8 cellular contexts compared by ENCODE assay signal in the genomic region with DNA sequence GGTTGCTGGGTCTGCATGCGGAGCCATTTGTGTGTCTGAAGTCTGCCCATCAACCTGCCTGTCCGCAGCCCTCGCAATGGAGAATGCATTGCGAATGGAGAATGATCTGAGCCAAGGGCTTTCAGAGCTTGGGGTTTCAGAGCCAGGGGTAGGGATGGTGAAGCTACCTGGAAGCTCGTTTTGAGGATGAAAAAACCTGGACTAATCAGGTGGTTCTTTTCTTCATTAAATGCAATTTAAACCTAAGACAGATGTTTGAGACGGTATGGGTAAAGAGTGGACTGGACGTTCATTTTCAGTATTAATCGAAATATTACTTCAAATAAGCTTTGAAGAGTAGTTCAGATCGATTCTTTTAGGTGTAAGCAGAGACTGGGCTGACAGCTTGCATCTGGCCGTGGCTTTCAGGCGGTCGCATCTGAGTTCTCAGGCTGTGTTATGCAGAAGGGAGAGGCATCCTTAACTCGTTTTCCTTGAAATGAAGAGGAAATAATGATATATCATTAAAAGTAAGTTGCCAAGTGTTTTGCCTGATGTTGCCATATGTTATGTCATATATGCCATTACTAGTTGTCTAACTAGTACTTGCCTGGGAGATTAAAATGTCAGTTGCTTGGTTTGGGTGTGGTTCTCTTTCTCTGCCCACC. TPM values are rescaled to one million over a fixed set of nuclear protein-coding genes. Genes with fewer than 3 reads are reported as not detected.
A peak's percentile ranks its signal among the peaks of the same experiment; 100 is the strongest.
DNase-seq lines count a peak whose midpoint lies in the region; ATAC-seq, FAIRE-seq and TF ChIP-seq lines count a peak whose summit lies in the region.

No MANE protein-coding gene starts in this region.

- no peak for TF ChIP-seq CTCF in type B pancreatic cell (conservative IDR thresholded peaks at IDR 0.05)

- ATAC-seq in memory B cell (ENCODE audit: low read depth) (no peak), GM18498 (IDR thresholded peaks at IDR 0.05; ENCODE audit: unreplicated experiment) (no peak), HG03460 (IDR thresholded peaks at IDR 0.05; ENCODE audit: unreplicated experiment) (no peak)

- peaks cover 35% of the 10 kb centered on the region for H3K27me3 Mint-ChIP-seq in activated naive CD4-positive, alpha-beta T cell treated with anti-CD3 and anti-CD28 coated beads, Interleukin-2, amount 10 ng/mL, durations not matched to agents 7 days and 5 days
- H3K27me3 Mint-ChIP-seq in activated naive CD8-positive, alpha-beta T cell: no peaks in the 10 kb centered on the region
- H3K27me3 Mint-ChIP-seq in memory B cell (peaks cover 26% of the 10 kb centered on the region), type B pancreatic cell (peaks cover 20% of the 10 kb centered on the region)

- no peaks in the 10 kb centered on the region for H3K9me3 Mint-ChIP-seq in activated naive CD4-positive, alpha-beta T cell treated with anti-CD3 and anti-CD28 coated beads, Interleukin-2, amount 10 ng/mL, durations not matched to agents 7 days and 5 days
- no peaks in the 10 kb centered on the region for H3K9me3 Mint-ChIP-seq in activated naive CD8-positive, alpha-beta T cell (ENCODE audit: low read depth)
- H3K9me3 Mint-ChIP-seq in memory B cell: peaks cover 6% of the 10 kb centered on the region
- H3K9me3 Mint-ChIP-seq in type B pancreatic cell: no peaks in the 10 kb centered on the region

- H3K36me3 Mint-ChIP-seq in activated naive CD4-positive, alpha-beta T cell treated with anti-CD3 and anti-CD28 coated beads, Interleukin-2, amount 10 ng/mL, durations not matched to agents 7 days and 5 days: no peaks in the 10 kb centered on the region
- peaks cover 3% of the 10 kb centered on the region for H3K36me3 Mint-ChIP-seq in activated naive CD8-positive, alpha-beta T cell
- peaks cover 3% of the 10 kb centered on the region for H3K36me3 Mint-ChIP-seq in memory B cell
- no peaks in the 10 kb centered on the region for H3K36me3 Mint-ChIP-seq in type B pancreatic cell

- TF ChIP-seq POLR2A in GM12891 (IDR thresholded peaks at IDR 0.05; ENCODE audit: low read depth, low read length): no peak

- peak overlapping the region; percentile 75 for H3K4me3 Mint-ChIP-seq in activated naive CD4-positive, alpha-beta T cell treated with anti-CD3 and anti-CD28 coated beads, Interleukin-2, amount 10 ng/mL, durations not matched to agents 7 days and 5 days
- H3K4me3 Mint-ChIP-seq in activated naive CD8-positive, alpha-beta T cell: peak overlapping the region; percentile 95
- H3K4me3 Mint-ChIP-seq in memory B cell (peak overlapping the region; percentile 80), type B pancreatic cell (peak overlapping the region; percentile 94)

- peaks cover 18% of the 10 kb centered on the region for H3K4me1 Mint-ChIP-seq in activated naive CD4-positive, alpha-beta T cell treated with anti-CD3 and anti-CD28 coated beads, Interleukin-2, amount 10 ng/mL, durations not matched to agents 7 days and 5 days
- peaks cover 33% of the 10 kb centered on the region for H3K4me1 Mint-ChIP-seq in activated naive CD8-positive, alpha-beta T cell (ENCODE audit: low read depth)
- H3K4me1 Mint-ChIP-seq in memory B cell (peaks cover 18% of the 10 kb centered on the region), type B pancreatic cell (ENCODE audit: unreplicated experiment) (peaks cover 13% of the 10 kb centered on the region)

- CTCF ChIA-PET in activated naive CD4-positive, alpha-beta T cell treated with anti-CD3 and anti-CD28 coated beads, Interleukin-2, amount 10 ng/mL, durations not matched to agents 7 days and 5 days (lab: Charles Lee): interaction anchor here (0.6 to 0.9 kb wide), 3 partner anchors 27 to 304 kb away, joined by 3 read pairs; no protein-coding TSS in a partner anchor

- FAIRE-seq in GM12891 (lab: Jason Lieb, UNC): no peak

- no peak for DNase-seq in activated naive CD4-positive, alpha-beta T cell treated with anti-CD3 and anti-CD28 coated beads, Interleukin-2, amount 10 ng/mL, durations not matched to agents 7 days and 5 days
- DNase-seq in activated naive CD4-positive, alpha-beta T cell treated with Interleukin-2 at 50 U/mL for 16 hours: no peak
- DNase-seq in memory B cell (ENCODE audit: low spot score in 2 of 2): no peak
- DNase-seq in type B pancreatic cell (ENCODE audit: extremely low spot score, unreplicated experiment): no peak
- no peak for DNase-seq in GM12891 (ENCODE audit: insufficient read length, low spot score)

- no peak overlapping the region for H3K27ac Mint-ChIP-seq in activated naive CD4-positive, alpha-beta T cell treated with anti-CD3 and anti-CD28 coated beads, Interleukin-2, amount 10 ng/mL, durations not matched to agents 7 days and 5 days
- H3K27ac Mint-ChIP-seq in activated naive CD8-positive, alpha-beta T cell: peak overlapping the region; percentile 94
- no peak overlapping the region for H3K27ac Mint-ChIP-seq in memory B cell
- peak overlapping the region; percentile 82 for H3K27ac Mint-ChIP-seq in type B pancreatic cell

TF ChIP-seq in GM12891, 5 proteins besides CTCF, POLR2A, EP300 and RAD21:
- no peak for TF ChIP-seq POLR2AphosphoS5 (IDR thresholded peaks at IDR 0.05; ENCODE audit: low read depth, low read length)
- no peak for TF ChIP-seq SPI1 (IDR thresholded peaks at IDR 0.05; ENCODE audit: low read depth, low read length)
- TF ChIP-seq TAF1 (IDR thresholded peaks at IDR 0.05; ENCODE audit: low read depth, low read length): no peak
- TF ChIP-seq POU2F2 (IDR thresholded peaks at IDR 0.05; ENCODE audit: low read depth, low read length): no peak
- TF ChIP-seq PAX5 (IDR thresholded peaks at IDR 0.05; ENCODE audit: insufficient read depth, low read length, severe bottlenecking): no peak

RNA-seq across cellular contexts. Expression of a gene that starts 0.8 kb away (rescaled TPM):
- total RNA-seq in type B pancreatic cell (ENCODE audit: low replicate concordance): 37.3 and 46.9 TPM in 2 replicates
- 1.2 TPM for polyA plus RNA-seq in GM12891 (2012; ENCODE audit: low read depth, missing spikeins)

Comparison
In these comparisons a context has a peak if more than half of its experiments do, and no peak if none do; other contexts are left out.
1. H3K27ac Mint-ChIP-seq: peak in activated naive CD8-positive, alpha-beta T cell (single experiment) and type B pancreatic cell (single experiment); none in activated naive CD4-positive, alpha-beta T cell treated with anti-CD3 and anti-CD28 coated beads, Interleukin-2, amount 10 ng/mL, durations not matched to agents 7 days and 5 days (single experiment) and memory B cell (single experiment).
2. Peak in every context shown above with its lines, with median percentiles within 50 percentile points of each other: H3K4me3 Mint-ChIP-seq.